Comparison of ENCODE assay signal across 1 cellular context in genomic region chr4:185384877-185385465, GRCh38.
TF ChIP-seq lines count a peak whose summit lies in the region.

No MANE protein-coding gene starts in this region.

TF ChIP-seq in endothelial cell of umbilical vein, 7 proteins besides CTCF, POLR2A, EP300 and RAD21:
- no peak for TF ChIP-seq FOS (IDR thresholded peaks at IDR 0.05; ENCODE audit: borderline replicate concordance, insufficient read depth, low read length)
- TF ChIP-seq MAX (IDR thresholded peaks at IDR 0.05; ENCODE audit: insufficient read depth, insufficient read length) = no peak
- peak; percentile 29 for TF ChIP-seq POLR2AphosphoS5 (IDR thresholded peaks at IDR 0.05; ENCODE audit: insufficient read depth, low read depth, low read length)
- TF ChIP-seq EZH2 (IDR thresholded peaks at IDR 0.05; ENCODE audit: borderline replicate concordance, low read depth, low read length, severe bottlenecking) = no peak
- TF ChIP-seq GATA2 (IDR thresholded peaks at IDR 0.05; ENCODE audit: insufficient read depth, insufficient read length, low read depth, low read length) = peak; percentile 78
- no peak for TF ChIP-seq JUN (IDR thresholded peaks at IDR 0.05; ENCODE audit: borderline replicate concordance, insufficient read depth, insufficient read length, low read depth)
TF ChIP-seq in endothelial cell of umbilical vein: peak in this region for 2.
